ENCODE assay signal across 9 cellular contexts in the genomic region with DNA sequence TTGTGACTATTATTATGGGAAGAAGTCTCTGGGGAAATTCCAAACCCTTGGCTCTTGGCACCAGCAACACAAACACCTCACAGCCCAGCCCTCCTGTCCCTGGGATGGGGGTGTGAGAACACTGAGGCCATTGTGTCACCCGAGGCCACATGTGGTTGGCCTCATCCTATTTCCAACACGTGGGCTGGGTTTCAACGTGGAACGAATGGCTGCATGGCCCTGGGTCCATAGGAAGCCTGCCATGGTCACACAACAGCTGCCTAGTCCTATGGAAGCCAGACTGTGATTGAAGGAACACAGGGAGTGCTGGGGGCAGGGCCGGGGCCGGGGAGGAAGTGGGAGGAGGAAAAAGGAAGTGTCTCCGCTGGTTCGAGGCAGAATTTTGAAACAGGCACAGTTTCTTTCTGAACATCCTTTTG. TPM values are rescaled to one million over a fixed set of nuclear protein-coding genes. Genes with fewer than 3 reads are reported as not detected.
DNase-seq lines count a peak whose midpoint lies in the region; ATAC-seq and TF ChIP-seq lines count a peak whose summit lies in the region.
"Had no signal": no experiment of that assay in that cellular context is flagged by ENCODE, and none has a peak within 500 bp of the region (broad histone marks: within the 10 kb centered on the region; RNA-seq: fewer than 3 reads in every experiment).

No MANE protein-coding gene starts in this region.

- no peak for TF ChIP-seq POLR2A in erythroblast (IDR thresholded peaks at IDR 0.05; ENCODE audit: low read length)

- peaks cover 2% of the 10 kb centered on the region for H3K27me3 Mint-ChIP-seq in HFFc6 (ENCODE audit: insufficient read depth)

- peaks cover 47 to 57% of the 10 kb centered on the region in 2 experiments for H3K4me1 ChIP-seq in neutrophil (ENCODE audit: control insufficient read depth in 1 of 2, insufficient read depth in 1 of 2, low read depth in 1 of 2, low read length in 1 of 2)
- H3K4me1 ChIP-seq: colonic mucosa had no signal

- peak overlapping the region; percentile 24 to 26 for H3K4me3 ChIP-seq in neutrophil (ENCODE audit: low read depth in 1 of 2, low read length in 1 of 2)
- H3K4me3 ChIP-seq: colonic mucosa had no signal

- no peak overlapping the region for H3K27ac Mint-ChIP-seq in HFFc6

- in situ Hi-C loops in KBM-7 (cut with MboI; ENCODE audit: low pct_unique_long_range_greater_than_20kb, low sequenced_read_pairs): no loop called here

- DNase-seq in GF-D8 (lab: John Stamatoyannopoulos, UW) (peak; percentile 28), KBM-7 (peak; percentile 74), anterior cingulate cortex (lab: John Stamatoyannopoulos, UW) (peak in 33 of 58 donors; percentile 1 to 67 (median 23)), erythroblast (lab: John Stamatoyannopoulos, UW) (no peak), HFFc6 (no peak)
- DNase-seq in activated CD4-positive, alpha-beta T cell treated with anti-CD3 and anti-CD28 coated beads, Interleukin-2, amount 50 U/mL, for 48 hours: no peak
- DNase-seq: colonic mucosa had no signal

- no peak overlapping the region for H3K4me3 Mint-ChIP-seq in HFFc6

- no peaks in the 10 kb centered on the region for H3K9me3 Mint-ChIP-seq in HFFc6

- H3K36me3 Mint-ChIP-seq in HFFc6 (ENCODE audit: low read depth): no peaks in the 10 kb centered on the region

- H3K9me3 ChIP-seq in neutrophil: no peaks in the 10 kb centered on the region
- H3K9me3 ChIP-seq: colonic mucosa had no signal

- H3K27me3 ChIP-seq in neutrophil: no peaks in the 10 kb centered on the region

- TF ChIP-seq CTCF in neutrophil (IDR thresholded peaks at IDR 0.05): no peak
- TF ChIP-seq CTCF in HFFc6 (IDR thresholded peaks at IDR 0.05): no peak

- H3K4me1 Mint-ChIP-seq in HFFc6 (ENCODE audit: low read depth): no peaks in the 10 kb centered on the region

- peak overlapping the region; percentile 90 for H3K27ac ChIP-seq in neutrophil
- H3K27ac ChIP-seq: colonic mucosa had no signal

- no peak for ATAC-seq in GM19455 (IDR thresholded peaks at IDR 0.05; ENCODE audit: unreplicated experiment)

- no peaks in the 10 kb centered on the region for H3K36me3 ChIP-seq in neutrophil
- H3K36me3 ChIP-seq: colonic mucosa had no signal

RNA-seq across cellular contexts. Expression of a gene that starts 10.0 kb away (rescaled TPM):
- under 1 TPM in 2 of 6 experiments, not detected in 4; 0.14 to 0.17 TPM for total RNA-seq in HFFc6 (2021; fragmentation: NEBNext Ultra II Directional; extraction: Animal tissue kit (Norgen Biotek cat#: 25700))

Comparison
In these comparisons a context has a peak if more than half of its experiments do, and no peak if none do; other contexts are left out.
1. DNase-seq: peak in GF-D8 (single experiment), KBM-7 (single experiment) and anterior cingulate cortex (33 of 58); none in erythroblast (0 of 2), activated CD4-positive, alpha-beta T cell treated with anti-CD3 and anti-CD28 coated beads, Interleukin-2, amount 50 U/mL, for 48 hours (0 of 2) and HFFc6 (single experiment).